ENCODE assay signal across 1 cellular context in the genomic region with DNA sequence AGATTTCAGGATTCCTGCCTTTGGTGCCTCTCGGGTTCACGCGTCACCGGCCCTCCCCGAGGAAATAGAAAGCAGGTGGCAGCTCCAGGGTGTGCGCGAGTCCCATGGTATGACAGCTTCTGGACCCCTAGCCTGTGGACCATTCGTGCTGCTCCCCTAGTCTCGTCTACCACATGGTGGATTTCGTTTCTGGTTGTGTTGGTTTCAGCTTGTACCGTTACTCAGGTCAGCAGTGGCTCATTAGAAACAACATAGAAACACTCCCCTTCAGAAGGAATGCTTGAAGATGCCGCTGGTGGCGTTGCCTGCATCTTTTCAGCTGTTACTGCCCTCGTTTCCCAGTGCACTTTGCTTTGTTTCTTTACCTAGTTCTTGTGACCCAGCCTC.
A peak's percentile ranks its signal among the peaks of the same experiment; 100 is the strongest.
TF ChIP-seq lines count a peak whose summit lies in the region.

No MANE protein-coding gene starts in this region.

TF ChIP-seq in H1, 55 proteins besides CTCF, POLR2A, EP300 and RAD21 (continued from another document):
- peak; percentile 13 for TF ChIP-seq KDM4A (IDR thresholded peaks at IDR 0.05; ENCODE audit: low read depth, low read length, severe bottlenecking)
- TF ChIP-seq SIN3A (conservative IDR thresholded peaks at IDR 0.05 in 1 of 2, IDR thresholded peaks at IDR 0.05 in 1 of 2; ENCODE audit: low read depth in 1 of 2, low read length in 2 of 2) = peak; percentile 21 to 71; a peak in 2 of 4 replicates
- no peak for TF ChIP-seq KDM5A (IDR thresholded peaks at IDR 0.05; ENCODE audit: low read length)
- TF ChIP-seq, protein P1, sequence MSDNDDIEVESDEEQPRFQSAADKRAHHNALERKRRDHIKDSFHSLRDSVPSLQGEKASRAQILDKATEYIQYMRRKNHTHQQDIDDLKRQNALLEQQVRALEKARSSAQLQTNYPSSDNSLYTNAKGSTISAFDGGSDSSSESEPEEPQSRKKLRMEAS (IDR thresholded peaks at IDR 0.05) = peak; percentile 28; the same call in 1 of the 2 replicates
- no peak for TF ChIP-seq EZH2 (IDR thresholded peaks at IDR 0.05; ENCODE audit: low read depth, low read length, severe bottlenecking)
- no peak for TF ChIP-seq SIX5 (IDR thresholded peaks at IDR 0.05; ENCODE audit: low read depth, low read length)
- TF ChIP-seq SAP30 (IDR thresholded peaks at IDR 0.05; ENCODE audit: insufficient read depth, insufficient replicate concordance, low read length) = peak; percentile 60
- TF ChIP-seq SP1 (IDR thresholded peaks at IDR 0.05; ENCODE audit: low read depth, low read length) = no peak
